14 cellular contexts compared by ENCODE assay signal in genomic region chr2:68388358-68388757, GRCh38. TPM values are rescaled to one million over a fixed set of nuclear protein-coding genes. Genes with fewer than 3 reads are reported as not detected.
DNase-seq lines count a peak whose midpoint lies in the region; ATAC-seq, FAIRE-seq and TF ChIP-seq lines count a peak whose summit lies in the region.
"Had no signal": no experiment of that assay in that cellular context is flagged by ENCODE, and none has a peak within 500 bp of the region (broad histone marks: within the 10 kb centered on the region; RNA-seq: fewer than 3 reads in every experiment).

No MANE protein-coding gene starts in this region.

- H3K9me3 ChIP-seq in MM.1S (replicated peaks; ENCODE audit: insufficient read depth, low read length), result no peaks in the 10 kb centered on the region
- H3K9me3 ChIP-seq: left lung had no signal

- DNase-seq in GM18507 (ENCODE audit: extremely low spot score, insufficient read length, low read depth) (no peak), MM.1S (peak; percentile 70), DMS 273 (lab: John Stamatoyannopoulos, UW; ENCODE audit: unreplicated experiment) (no peak), NCI-H446 treated with DMSO at 0.1 percent for 48 hours (lab: John Stamatoyannopoulos, UW) (no peak)
- no peak for DNase-seq in natural killer cell treated with Interleukin-12 subunit alpha and Interleukin-12 subunit beta and Interleukin-15 and Interleukin-18, amount 100 ng/mL, for 72 hours (ENCODE audit: low spot score)
- DNase-seq: activated gamma-delta T cell, cortex of kidney, foreskin melanocyte, left lung, NCI-H2029 treated with DMSO at 0.1 percent for 48 hours had no signal

- peaks cover 6% of the 10 kb centered on the region; the same call in 1 of the 2 replicates for H3K36me3 ChIP-seq in MM.1S (replicated peaks; ENCODE audit: insufficient read depth, low read length)

- no peaks in the 10 kb centered on the region for H4K20me1 ChIP-seq in MM.1S (ENCODE audit: insufficient read depth, low read length)

- H3K9me3 Mint-ChIP-seq in natural killer cell treated with Interleukin-12 subunit alpha and Interleukin-12 subunit beta and Interleukin-15 and Interleukin-18, amount 100 ng/mL, for 72 hours, result peaks cover 4% of the 10 kb centered on the region

- H3K4me1 ChIP-seq in MM.1S (ENCODE audit: low read length), result peaks cover 55% of the 10 kb centered on the region

- peaks cover 27% of the 10 kb centered on the region for H3F3A ChIP-seq in MM.1S (ENCODE audit: insufficient read depth, low read length)

- peaks cover 77 to 81% of the 10 kb centered on the region in 2 donors for H3K4me1 Mint-ChIP-seq in natural killer cell treated with Interleukin-12 subunit alpha and Interleukin-12 subunit beta and Interleukin-15 and Interleukin-18, amount 100 ng/mL, for 72 hours (ENCODE audit: low read depth in 2 of 2)

- H3K4me2 ChIP-seq in MM.1S (ENCODE audit: low read depth, low read length), result peak overlapping the region; percentile 87

- H3K27ac ChIP-seq in MM.1S (ENCODE audit: low read length), result peak overlapping the region; percentile 94

- H3K9ac ChIP-seq in MM.1S (ENCODE audit: low read length), result peak overlapping the region; percentile 63

- peak overlapping the region; percentile 63; the same call in 1 of the 2 replicates for H2AFZ ChIP-seq in MM.1S (ENCODE audit: low read length)

- H3K79me2 ChIP-seq in MM.1S (ENCODE audit: low read length), result peaks cover 31% of the 10 kb centered on the region

- H3K27me3 ChIP-seq in MM.1S (replicated peaks; ENCODE audit: insufficient read depth, low read length), result no peaks in the 10 kb centered on the region
- H3K27me3 ChIP-seq: left lung had no signal

- peak overlapping the region; percentile 98 for H3K27ac Mint-ChIP-seq in natural killer cell treated with Interleukin-12 subunit alpha and Interleukin-12 subunit beta and Interleukin-15 and Interleukin-18, amount 100 ng/mL, for 72 hours

- H3K4me3 Mint-ChIP-seq in natural killer cell treated with Interleukin-12 subunit alpha and Interleukin-12 subunit beta and Interleukin-15 and Interleukin-18, amount 100 ng/mL, for 72 hours, result peak overlapping the region; percentile 93

- H3K9me2 ChIP-seq in MM.1S (replicated peaks; ENCODE audit: insufficient read depth, low read length), result no peaks in the 10 kb centered on the region

- peaks cover 69% of the 10 kb centered on the region for H3K36me3 Mint-ChIP-seq in natural killer cell treated with Interleukin-12 subunit alpha and Interleukin-12 subunit beta and Interleukin-15 and Interleukin-18, amount 100 ng/mL, for 72 hours

- no peaks in the 10 kb centered on the region for H3K27me3 Mint-ChIP-seq in natural killer cell treated with Interleukin-12 subunit alpha and Interleukin-12 subunit beta and Interleukin-15 and Interleukin-18, amount 100 ng/mL, for 72 hours

- FAIRE-seq in GM18507 (lab: Jason Lieb, UNC), result peak; percentile 97

- TF ChIP-seq CTCF in MM.1S (IDR thresholded peaks at IDR 0.05; ENCODE audit: low read length), result no peak

- peak; percentile 25 for ATAC-seq in GM21526 (IDR thresholded peaks at IDR 0.05; ENCODE audit: low FRiP score, unreplicated experiment)
- peak in 1 of 2 donors; percentile 30 for ATAC-seq in natural killer cell treated with Interleukin-12 subunit alpha and Interleukin-12 subunit beta and Interleukin-15 and Interleukin-18, amount 100 ng/mL, for 72 hours
- no peak for ATAC-seq in GM21576 (IDR thresholded peaks at IDR 0.05; ENCODE audit: unreplicated experiment)
- no peak for ATAC-seq in HG02884 (IDR thresholded peaks at IDR 0.05; ENCODE audit: unreplicated experiment)

- peak overlapping the region; percentile 60 for H3K4me3 ChIP-seq in MM.1S (ENCODE audit: low read length)
- H3K4me3 ChIP-seq: left lung had no signal

RNA-seq across cellular contexts. Expression of gene PLEK, which starts 23.3 kb away (rescaled TPM):
- total RNA-seq in natural killer cell treated with Interleukin-12 subunit alpha and Interleukin-12 subunit beta and Interleukin-15 and Interleukin-18, amount 100 ng/mL, for 72 hours, result 100 to 1,000 TPM; 209 to 569 TPM
- total RNA-seq: Daoy had no signal
